29 cellular contexts compared by ENCODE assay signal in genomic region chr6:44189257-44189656, GRCh38. TPM values are rescaled to one million over a fixed set of nuclear protein-coding genes. Genes with fewer than 3 reads are reported as not detected.
"Had no signal": no experiment of that assay in that cellular context is flagged by ENCODE, and none has a peak within 500 bp of the region (broad histone marks: within the 10 kb centered on the region; RNA-seq: fewer than 3 reads in every experiment).

No MANE protein-coding gene starts in this region.

- H3K9me3 ChIP-seq: breast epithelium, Peyer's patch, SJCRH30, SK-N-SH had no signal

- H3K9ac ChIP-seq: SK-N-SH had no signal

- H3K27ac ChIP-seq: breast epithelium, Peyer's patch, RWPE1, SJCRH30 had no signal

- H3K4me1 ChIP-seq: breast epithelium, Peyer's patch had no signal

- H3K9me3 Mint-ChIP-seq: activated naive CD4-positive, alpha-beta T cell treated with anti-CD3 and anti-CD28 coated beads for 36 hours; activated T-cell treated with anti-CD3 and anti-CD28 coated beads, Interleukin-2, amount 50 U/mL, for 24 hours; activated T-helper 1 cell treated with anti-CD3 and anti-CD28 coated beads, Interleukin-12 subunit alpha, Interleukin-12 subunit beta, Interleukin-2, Interleukin-4 antibody, amounts not matched to agents 30 ng/mL and 10 ng/mL and 1 ng/mL, durations not matched to agents 14 hours and 24 hours and 36 hours had no signal

- H3K36me3 Mint-ChIP-seq: activated CD8-positive, alpha-beta memory T cell treated with anti-CD3 and anti-CD28 coated beads, Interleukin-2, amount 10 ng/mL, durations not matched to agents 7 days and 5 days; activated naive CD8-positive, alpha-beta T cell had no signal

- H3K4me3 Mint-ChIP-seq: activated CD8-positive, alpha-beta memory T cell treated with anti-CD3 and anti-CD28 coated beads, Interleukin-2, amount 10 ng/mL, durations not matched to agents 7 days and 5 days; activated naive CD4-positive, alpha-beta T cell treated with anti-CD3 and anti-CD28 coated beads for 36 hours; activated naive CD8-positive, alpha-beta T cell; activated T-cell treated with anti-CD3 and anti-CD28 coated beads, Interleukin-2, amount 50 U/mL, for 24 hours; activated T-helper 1 cell treated with anti-CD3 and anti-CD28 coated beads, Interleukin-12 subunit alpha, Interleukin-12 subunit beta, Interleukin-2, Interleukin-4 antibody, amounts not matched to agents 30 ng/mL and 10 ng/mL and 1 ng/mL, durations not matched to agents 14 hours and 24 hours and 36 hours had no signal

- ATAC-seq: activated CD4-positive, CD25-positive, alpha-beta regulatory T cell treated with anti-CD3 and anti-CD28 coated beads, Interleukin-2, amount 50 U/mL, for 24 hours; activated CD8-positive, alpha-beta memory T cell treated with anti-CD3 and anti-CD28 coated beads, Interleukin-2, amount 10 ng/mL, durations not matched to agents 7 days and 5 days had no signal

- H3K27me3 ChIP-seq: breast epithelium, Peyer's patch, SJCRH30 had no signal

- H3K4me3 ChIP-seq: breast epithelium, Peyer's patch, SJCRH30 had no signal

- H3K36me3 ChIP-seq: breast epithelium, Peyer's patch, SJCRH30 had no signal

- DNase-seq: activated CD4-positive, alpha-beta T cell treated with anti-CD3 and anti-CD28 coated beads for 4 hours; activated CD8-positive, alpha-beta memory T cell treated with anti-CD3 and anti-CD28 coated beads, Interleukin-2, amount 10 ng/mL, durations not matched to agents 7 days and 5 days; activated effector memory CD4-positive, alpha-beta T cell treated with Interleukin-2 at 50 U/mL for 16 hours; activated naive CD4-positive, alpha-beta T cell treated with anti-CD3 and anti-CD28 coated beads for 36 hours; activated T-cell treated with anti-CD3 and anti-CD28 coated beads, Interleukin-2, amount 50 U/mL, for 24 hours; caudate nucleus; Kasumi-1; KBM-7; NCI-H1092; NCI-H1417; NCI-H1930; NCI-H2171; NCI-H2227 treated with DMSO at 0.1 percent for 48 hours; NCI-H446 treated with DMSO at 0.1 percent for 48 hours; NCI-H526; NCI-H82; NK-92 treated with Interleukin-12 subunit alpha and Interleukin-12 subunit beta, amount 100 ng/mL, for 24 hours; OCI-M1; Peyer's patch; Right ventricle myocardium superior; SJCRH30; SK-N-SH; T-helper 1 cell had no signal

- H3K27ac Mint-ChIP-seq: activated CD8-positive, alpha-beta memory T cell treated with anti-CD3 and anti-CD28 coated beads, Interleukin-2, amount 10 ng/mL, durations not matched to agents 7 days and 5 days; activated naive CD4-positive, alpha-beta T cell treated with anti-CD3 and anti-CD28 coated beads for 36 hours; activated naive CD8-positive, alpha-beta T cell; activated T-cell treated with anti-CD3 and anti-CD28 coated beads, Interleukin-2, amount 50 U/mL, for 24 hours; activated T-helper 1 cell treated with anti-CD3 and anti-CD28 coated beads, Interleukin-12 subunit alpha, Interleukin-12 subunit beta, Interleukin-2, Interleukin-4 antibody, amounts not matched to agents 30 ng/mL and 10 ng/mL and 1 ng/mL, durations not matched to agents 14 hours and 24 hours and 36 hours had no signal

- H3K4me2 ChIP-seq: SK-N-SH had no signal

RNA-seq across cellular contexts. Expression of gene MYMX, which starts 27.5 kb away (rescaled TPM):
- total RNA-seq: activated CD8-positive, alpha-beta memory T cell treated with anti-CD3 and anti-CD28 coated beads, Interleukin-2, amount 10 ng/mL, durations not matched to agents 7 days and 5 days; activated naive CD4-positive, alpha-beta T cell treated with anti-CD3 and anti-CD28 coated beads for 36 hours; activated T-helper 1 cell treated with anti-CD3 and anti-CD28 coated beads, Interleukin-12 subunit alpha, Interleukin-12 subunit beta, Interleukin-2, Interleukin-4 antibody, amounts not matched to agents 30 ng/mL and 10 ng/mL and 1 ng/mL, durations not matched to agents 14 hours and 24 hours and 36 hours; cerebellum; Peyer's patch had no signal
- polyA plus RNA-seq: SK-N-SH had no signal

RNA-seq across cellular contexts. Expression of gene CAPN11, which starts 30.6 kb away (rescaled TPM):
- total RNA-seq: activated CD8-positive, alpha-beta memory T cell treated with anti-CD3 and anti-CD28 coated beads, Interleukin-2, amount 10 ng/mL, durations not matched to agents 7 days and 5 days; activated naive CD4-positive, alpha-beta T cell treated with anti-CD3 and anti-CD28 coated beads for 36 hours; activated T-helper 1 cell treated with anti-CD3 and anti-CD28 coated beads, Interleukin-12 subunit alpha, Interleukin-12 subunit beta, Interleukin-2, Interleukin-4 antibody, amounts not matched to agents 30 ng/mL and 10 ng/mL and 1 ng/mL, durations not matched to agents 14 hours and 24 hours and 36 hours; cerebellum had no signal
- polyA plus RNA-seq: SK-N-SH had no signal
